In genomic region chr12:99271071-99271470, GRCh38 we compare ENCODE assay signal across 18 cellular contexts.
A peak's percentile ranks its signal among the peaks of the same experiment; 100 is the strongest.
DNase-seq lines count a peak whose midpoint lies in the region; TF ChIP-seq lines count a peak whose summit lies in the region.
"Had no signal": no experiment of that assay in that cellular context is flagged by ENCODE, and none has a peak within 500 bp of the region (broad histone marks: within the 10 kb centered on the region; RNA-seq: fewer than 3 reads in every experiment).

No MANE protein-coding gene starts in this region.

- H3K14ac ChIP-seq in mesenchymal stem cell (ENCODE audit: low read length in 2 of 2): no peak overlapping the region

- dilution Hi-C loops in mammary epithelial cell (cut with HindIII; ENCODE audit: low sequenced_read_pairs): no loop called here

- DNase-seq in DMS53 (lab: John Stamatoyannopoulos, UW): peak; percentile 84
- peak; percentile 16 for DNase-seq in NCI-H226
- DNase-seq in mammary epithelial cell: peak; percentile 1
- peak; percentile 26 for DNase-seq in mesenchymal stem cell
- DNase-seq in NCI-H2171 (lab: John Stamatoyannopoulos, UW): no peak
- no peak for DNase-seq in SK-N-DZ (ENCODE audit: low spot score)
- DNase-seq in GDM1 (lab: John Stamatoyannopoulos, UW): no peak
- no peak for DNase-seq in GM19238 (ENCODE audit: insufficient read length, low spot score)
- DNase-seq: AML-193; CD4-positive, CD25-positive, alpha-beta regulatory T cell; Karpas-422; MV-4-11; NCI-H1436; NCI-H2081; NCI-H2227 treated with DMSO at 0.1 percent for 48 hours; NCI-H526; NK-92 treated with Interleukin-12 subunit alpha and Interleukin-12 subunit beta, amount 100 ng/mL, for 24 hours; PC-9 had no signal

- no TSS peak for BruUV-seq in mammary epithelial cell (replicated peaks; lab: Mats Ljungman, UMichigan)

- H2BK5ac ChIP-seq in mesenchymal stem cell (ENCODE audit: low read depth, low read length, poor library complexity, severe bottlenecking): no peak overlapping the region

- 67% methylated on average over 3 of the region's 3 CpGs for WGBS in mammary epithelial cell (ENCODE audit: low coverage, missing lambda C conversion rate)
- WGBS in mesenchymal stem cell: 95% methylated on average over 2 of the region's 3 CpGs

- H3K4me2 ChIP-seq in mammary epithelial cell (ENCODE audit: insufficient read depth, low read depth, low read length) (no peak overlapping the region), mesenchymal stem cell (ENCODE audit: low read length, poor library complexity, severe bottlenecking) (no peak overlapping the region)
- H3K4me2 ChIP-seq: PC-9 had no signal

- no peak for TF ChIP-seq CTCF in mammary epithelial cell (conservative IDR thresholded peaks at IDR 0.05 in 1 of 2, IDR thresholded peaks at IDR 0.05 in 1 of 2; ENCODE audit: extremely low read depth in 1 of 2, insufficient read depth in 1 of 2, low read depth in 1 of 2, low read length in 2 of 2)

- H3K27me3 ChIP-seq in mammary epithelial cell (ENCODE audit: insufficient read depth, low read length): no peaks in the 10 kb centered on the region
- H3K27me3 ChIP-seq in mesenchymal stem cell (ENCODE audit: control insufficient read depth in 1 of 2, insufficient read depth in 1 of 2, low read length in 2 of 2): no peaks in the 10 kb centered on the region

- no peak overlapping the region for H2BK120ac ChIP-seq in mesenchymal stem cell (ENCODE audit: low read depth, low read length)

- no peak overlapping the region for H2AK5ac ChIP-seq in mesenchymal stem cell (ENCODE audit: low read length, severe bottlenecking)

- no peaks in the 10 kb centered on the region for H3K79me2 ChIP-seq in mammary epithelial cell (ENCODE audit: insufficient read depth, low read length)

- in situ Hi-C loops in mammary epithelial cell (cut with MboI; ENCODE audit: low sequenced_read_pairs in 2 of 2): no loop called here

- H4K8ac ChIP-seq in mesenchymal stem cell (ENCODE audit: low read length): no peak overlapping the region

- H3K9ac ChIP-seq in mammary epithelial cell (ENCODE audit: insufficient read depth, low read length) (no peak overlapping the region), mesenchymal stem cell (ENCODE audit: low read length) (no peak overlapping the region)

- CTCF ChIA-PET in mammary epithelial cell (lab: Charles Lee; ENCODE audit: low non-redundant PET): no interaction called here

- H3K23ac ChIP-seq in mesenchymal stem cell (ENCODE audit: low read length in 2 of 2): no peak overlapping the region

- H3K4me3 ChIP-seq in mammary epithelial cell (replicated peaks in 1 of 3; ENCODE audit: insufficient read depth in 1 of 3, low read depth in 2 of 3, low read length in 3 of 3) (no peak overlapping the region), mesenchymal stem cell (ENCODE audit: insufficient read depth in 1 of 2, low read depth in 1 of 2, low read length in 2 of 2) (no peak overlapping the region)
- H3K4me3 ChIP-seq: PC-9 had no signal

- H3K27ac ChIP-seq in mammary epithelial cell (ENCODE audit: insufficient read depth, low read depth, low read length): no peak overlapping the region
- H3K27ac ChIP-seq in mesenchymal stem cell (ENCODE audit: low read length, poor library complexity, severe bottlenecking): no peak overlapping the region
- H3K27ac ChIP-seq: PC-9 had no signal

- H3K9me3 ChIP-seq in mammary epithelial cell (replicated peaks; ENCODE audit: insufficient read depth, low read length) (no peaks in the 10 kb centered on the region), mesenchymal stem cell (ENCODE audit: control insufficient read depth, low read length) (peaks cover 24% of the 10 kb centered on the region)

- no peaks in the 10 kb centered on the region for H4K20me1 ChIP-seq in mammary epithelial cell (ENCODE audit: insufficient read depth, low read length)

- H3K4me1 ChIP-seq in mammary epithelial cell (ENCODE audit: insufficient read depth, low read length): no peaks in the 10 kb centered on the region
- no peaks in the 10 kb centered on the region for H3K4me1 ChIP-seq in mesenchymal stem cell (ENCODE audit: control insufficient read depth, insufficient read depth, low read depth, low read length)

- no peaks in the 10 kb centered on the region for H3K36me3 ChIP-seq in mammary epithelial cell (ENCODE audit: insufficient read depth, low read length)
- H3K36me3 ChIP-seq in mesenchymal stem cell (ENCODE audit: control insufficient read depth in 1 of 2, insufficient read depth in 2 of 2, low read depth in 1 of 2, low read length in 2 of 2): no peaks in the 10 kb centered on the region

- no peak overlapping the region for H2BK15ac ChIP-seq in mesenchymal stem cell (ENCODE audit: low read depth, poor library complexity, severe bottlenecking)

- H3K18ac ChIP-seq in mesenchymal stem cell (ENCODE audit: low read depth in 1 of 2, low read length in 2 of 2): no peak overlapping the region

- H3K4ac ChIP-seq in mesenchymal stem cell (ENCODE audit: low read depth in 1 of 2, low read length in 2 of 2): no peak overlapping the region

- H3K79me1 ChIP-seq in mesenchymal stem cell (replicated peaks; ENCODE audit: low read length, poor library complexity, severe bottlenecking): no peaks in the 10 kb centered on the region

- H2AFZ ChIP-seq in mammary epithelial cell (ENCODE audit: low read depth, low read length): no peak overlapping the region
- H2AFZ ChIP-seq in mesenchymal stem cell (ENCODE audit: low read depth, low read length): no peak overlapping the region
- H2AFZ ChIP-seq: PC-9 had no signal

- no peak overlapping the region for H4K91ac ChIP-seq in mesenchymal stem cell (ENCODE audit: low read length)

- intact Hi-C loops in mammary epithelial cell (cut with micrococcal nuclease): no loop called here

- no peak overlapping the region for H2BK12ac ChIP-seq in mesenchymal stem cell (ENCODE audit: low read length in 2 of 2)

Comparison
In these comparisons a context has a peak if more than half of its experiments do, and no peak if none do; other contexts are left out.
1. DNase-seq: peak in DMS53 (single experiment), NCI-H226 (single experiment), mammary epithelial cell (single experiment) and mesenchymal stem cell (single experiment); none in NCI-H2171 (single experiment), SK-N-DZ (single experiment), GDM1 (single experiment) and GM19238 (single experiment).